Comparison of ENCODE assay signal across 8 cellular contexts in genomic region chr2:172094319-172095145, GRCh38. TPM values are rescaled to one million over a fixed set of nuclear protein-coding genes. Genes with fewer than 3 reads are reported as not detected.
A peak's percentile ranks its signal among the peaks of the same experiment; 100 is the strongest.
DNase-seq lines count a peak whose midpoint lies in the region; ATAC-seq and TF ChIP-seq lines count a peak whose summit lies in the region.

No MANE protein-coding gene starts in this region.

- intact Hi-C loops in CD4-positive, alpha-beta T cell (cut with DNase I, micrococcal nuclease) = loop anchor here in 1 of 2 experiments (10.0 kb wide), 1 partner anchor 460 kb away; the partner anchor contains the start of gene PDK1
- intact Hi-C loops in upper lobe of right lung (cut with DNase I) = no loop called here

- peak overlapping the region; percentile 39 for H3K4me3 ChIP-seq in upper lobe of right lung

- no peak for TF ChIP-seq CTCF in CD4-positive, alpha-beta T cell (IDR thresholded peaks at IDR 0.05)
- TF ChIP-seq CTCF in HFFc6 (IDR thresholded peaks at IDR 0.05) (no peak), upper lobe of right lung (IDR thresholded peaks at IDR 0.05) (no peak)

- no peak overlapping the region for H3K4me3 Mint-ChIP-seq in CD4-positive, alpha-beta T cell
- peak overlapping the region; percentile 83 for H3K4me3 Mint-ChIP-seq in HFFc6
- H3K4me3 Mint-ChIP-seq in activated naive CD8-positive, alpha-beta T cell treated with anti-CD3 and anti-CD28 coated beads, Interleukin-2, amount 50 U/mL, for 24 hours = peak overlapping the region; percentile 76

- H3K36me3 Mint-ChIP-seq in CD4-positive, alpha-beta T cell (ENCODE audit: low read depth) = no peaks in the 10 kb centered on the region
- H3K36me3 Mint-ChIP-seq in HFFc6 (ENCODE audit: low read depth) = peaks cover 6% of the 10 kb centered on the region; the same call in 1 of the 2 replicates
- peaks cover 2% of the 10 kb centered on the region for H3K36me3 Mint-ChIP-seq in activated naive CD8-positive, alpha-beta T cell treated with anti-CD3 and anti-CD28 coated beads, Interleukin-2, amount 50 U/mL, for 24 hours (ENCODE audit: low read depth)

- POLR2A ChIA-PET in CD4-positive, alpha-beta T cell (lab: Charles Lee) = interaction anchor here (1.1 to 2.5 kb wide), 2 partner anchors 8 to 10 kb away, joined by 3 to 9 read pairs; partner anchors contain the start of gene DLX1

- H3K27me3 Mint-ChIP-seq in CD4-positive, alpha-beta T cell = peaks cover 84% of the 10 kb centered on the region
- peaks cover 24% of the 10 kb centered on the region; the same call in 1 of the 2 replicates for H3K27me3 Mint-ChIP-seq in HFFc6 (ENCODE audit: insufficient read depth)
- H3K27me3 Mint-ChIP-seq in activated naive CD8-positive, alpha-beta T cell treated with anti-CD3 and anti-CD28 coated beads, Interleukin-2, amount 50 U/mL, for 24 hours = peaks cover 82% of the 10 kb centered on the region

- H3K27me3 ChIP-seq in CD4-positive, alpha-beta T cell (ENCODE audit: control insufficient read depth, insufficient read depth, low read length) = peaks cover 97% of the 10 kb centered on the region
- peaks cover 100% of the 10 kb centered on the region for H3K27me3 ChIP-seq in upper lobe of right lung

- peak overlapping the region; percentile 19 for H3K27ac Mint-ChIP-seq in CD4-positive, alpha-beta T cell
- H3K27ac Mint-ChIP-seq in HFFc6 = peak overlapping the region; percentile 92
- no peak overlapping the region for H3K27ac Mint-ChIP-seq in activated naive CD8-positive, alpha-beta T cell treated with anti-CD3 and anti-CD28 coated beads, Interleukin-2, amount 50 U/mL, for 24 hours

- H3K9me3 Mint-ChIP-seq in CD4-positive, alpha-beta T cell = no peaks in the 10 kb centered on the region
- no peaks in the 10 kb centered on the region for H3K9me3 Mint-ChIP-seq in HFFc6
- no peaks in the 10 kb centered on the region for H3K9me3 Mint-ChIP-seq in activated naive CD8-positive, alpha-beta T cell treated with anti-CD3 and anti-CD28 coated beads, Interleukin-2, amount 50 U/mL, for 24 hours

- no peaks in the 10 kb centered on the region for H3K36me3 ChIP-seq in upper lobe of right lung

- peaks cover 44% of the 10 kb centered on the region for H3K4me1 ChIP-seq in upper lobe of right lung

- H3K27ac ChIP-seq in CD4-positive, alpha-beta T cell (ENCODE audit: low read depth, low read length) = no peak overlapping the region
- no peak overlapping the region for H3K27ac ChIP-seq in upper lobe of right lung

- peaks cover 9% of the 10 kb centered on the region for H3K9me3 ChIP-seq in CD4-positive, alpha-beta T cell (ENCODE audit: control insufficient read depth, low read length)
- no peaks in the 10 kb centered on the region for H3K9me3 ChIP-seq in upper lobe of right lung

- peaks cover 31% of the 10 kb centered on the region for H3K4me1 Mint-ChIP-seq in CD4-positive, alpha-beta T cell (ENCODE audit: low read depth)
- H3K4me1 Mint-ChIP-seq in HFFc6 (ENCODE audit: low read depth) = peaks cover 82% of the 10 kb centered on the region
- H3K4me1 Mint-ChIP-seq in activated naive CD8-positive, alpha-beta T cell treated with anti-CD3 and anti-CD28 coated beads, Interleukin-2, amount 50 U/mL, for 24 hours = peaks cover 44% of the 10 kb centered on the region

- no peak for ATAC-seq in CD4-positive, alpha-beta T cell (ENCODE audit: poor library complexity)
- ATAC-seq in activated naive CD8-positive, alpha-beta T cell treated with anti-CD3 and anti-CD28 coated beads, Interleukin-2, amount 50 U/mL, for 24 hours = no peak
- ATAC-seq in upper lobe of right lung = peak; percentile 2
- ATAC-seq in GM19455 (IDR thresholded peaks at IDR 0.05; ENCODE audit: unreplicated experiment) = no peak

- CTCF ChIA-PET in CD4-positive, alpha-beta T cell (lab: Charles Lee) = interaction anchor here (0.7 kb wide), 1 partner anchor 11 kb away, joined by 3 read pairs; no protein-coding TSS in a partner anchor

- DNase-seq in CD4-positive, alpha-beta T cell = no peak
- DNase-seq in HFFc6 = peak; percentile 34
- no peak for DNase-seq in activated naive CD8-positive, alpha-beta T cell treated with anti-CD3 and anti-CD28 coated beads, Interleukin-2, amount 50 U/mL, for 24 hours
- peak; percentile 44 for DNase-seq in left kidney (ENCODE audit: low read depth, low spot score)
- DNase-seq in upper lobe of right lung = no peak
- DNase-seq in NCI-H2107 (lab: John Stamatoyannopoulos, UW) = no peak
- no peak for DNase-seq in KG1 (lab: John Stamatoyannopoulos, UW)

RNA-seq across cellular contexts. Expression of gene DLX2, which starts 8.2 kb away (rescaled TPM):
- not detected for total RNA-seq in CD4-positive, alpha-beta T cell
- 10 to 100 TPM in 2 of 6 experiments, 1 to 10 TPM in 4; 8.8 to 12.6 (median 9.5) TPM for total RNA-seq in HFFc6 (2021; fragmentation: NEBNext Ultra II Directional; extraction: Animal tissue kit (Norgen Biotek cat#: 25700))
- not detected for total RNA-seq in upper lobe of right lung

RNA-seq across cellular contexts. Expression of gene DLX1, which starts 9.2 kb away (rescaled TPM):
- not detected for total RNA-seq in CD4-positive, alpha-beta T cell
- total RNA-seq in HFFc6 (2021; fragmentation: NEBNext Ultra II Directional; extraction: Animal tissue kit (Norgen Biotek cat#: 25700)) = 10 to 100 TPM in 2 of 6 experiments, 1 to 10 TPM in 4; 8.2 to 13.9 (median 9.2) TPM
- total RNA-seq in upper lobe of right lung = not detected

Comparison
In these comparisons a context has a peak if more than half of its experiments do, and no peak if none do; other contexts are left out.
1. DNase-seq: peak in HFFc6 (single experiment) and left kidney (single experiment); none in CD4-positive, alpha-beta T cell (0 of 10), activated naive CD8-positive, alpha-beta T cell treated with anti-CD3 and anti-CD28 coated beads, Interleukin-2, amount 50 U/mL, for 24 hours (single experiment), upper lobe of right lung (single experiment), NCI-H2107 (single experiment) and KG1 (single experiment).